1 cellular context compared by ENCODE assay signal in the genomic region with DNA sequence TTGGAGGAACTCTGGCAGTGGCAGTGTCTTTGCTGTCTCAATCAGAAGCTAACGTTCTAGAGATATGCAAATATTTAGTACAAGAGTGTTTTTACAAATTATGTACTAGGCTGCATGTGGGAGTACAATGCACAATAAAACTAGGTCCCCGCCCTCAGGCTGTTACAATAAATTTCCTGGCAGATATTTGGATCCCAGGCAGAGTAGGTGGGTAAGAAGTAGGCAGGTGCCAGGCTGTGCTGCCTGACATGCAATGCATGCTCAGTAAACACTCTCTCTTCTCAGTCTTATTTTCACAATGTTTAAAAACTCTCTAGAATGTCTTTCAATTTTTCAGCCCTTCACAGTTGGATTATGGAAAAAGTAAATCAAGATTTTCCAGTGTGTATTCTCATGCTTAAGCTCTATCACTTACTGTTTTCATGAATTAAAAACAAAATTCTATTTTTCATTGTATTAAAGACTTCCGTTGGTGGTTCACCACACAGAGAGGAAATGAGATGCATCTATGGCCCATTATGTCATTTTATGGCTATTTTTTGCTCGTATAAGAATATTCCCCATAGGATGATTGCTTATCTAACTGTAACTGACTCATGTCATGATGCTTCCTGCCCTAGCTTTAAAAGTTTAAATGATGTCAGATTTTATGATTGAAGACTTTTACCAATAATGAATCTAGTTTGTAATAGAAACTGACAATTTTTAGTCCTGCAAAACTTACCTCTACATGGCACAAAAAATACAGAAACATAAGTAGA.
TF ChIP-seq lines count a peak whose summit lies in the region.

No MANE protein-coding gene starts in this region.

TF ChIP-seq in IMR-90, 13 proteins besides CTCF, POLR2A, EP300 and RAD21 (continued from another document):
- TF ChIP-seq MAZ (IDR thresholded peaks at IDR 0.05; ENCODE audit: borderline replicate concordance, low read depth, low read length) (no peak), MAFK (IDR thresholded peaks at IDR 0.05; ENCODE audit: low read depth, low read length) (no peak), FOS (IDR thresholded peaks at IDR 0.05; ENCODE audit: low read depth, low read length) (no peak), MXI1 (IDR thresholded peaks at IDR 0.05; ENCODE audit: borderline replicate concordance, low read depth, low read length) (no peak)
- TF ChIP-seq, protein P1, sequence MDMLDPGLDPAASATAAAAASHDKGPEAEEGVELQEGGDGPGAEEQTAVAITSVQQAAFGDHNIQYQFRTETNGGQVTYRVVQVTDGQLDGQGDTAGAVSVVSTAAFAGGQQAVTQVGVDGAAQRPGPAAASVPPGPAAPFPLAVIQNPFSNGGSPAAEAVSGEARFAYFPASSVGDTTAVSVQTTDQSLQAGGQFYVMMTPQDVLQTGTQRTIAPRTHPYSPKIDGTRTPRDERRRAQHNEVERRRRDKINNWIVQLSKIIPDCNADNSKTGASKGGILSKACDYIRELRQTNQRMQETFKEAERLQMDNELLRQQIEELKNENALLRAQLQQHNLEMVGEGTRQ (IDR thresholded peaks at IDR 0.05; ENCODE audit: low read depth, low read length) = no peak
